ENCODE assay signal across 10 cellular contexts in genomic region chr5:154654484-154655375, GRCh38.
A peak's percentile ranks its signal among the peaks of the same experiment; 100 is the strongest.
DNase-seq lines count a peak whose midpoint lies in the region; ATAC-seq, FAIRE-seq and TF ChIP-seq lines count a peak whose summit lies in the region.
"Had no signal": no experiment of that assay in that cellular context is flagged by ENCODE, and none has a peak within 500 bp of the region (broad histone marks: within the 10 kb centered on the region; RNA-seq: fewer than 3 reads in every experiment).

No MANE protein-coding gene starts in this region.

- no peaks in the 10 kb centered on the region for H3K36me3 ChIP-seq in pancreas

- DNase-seq in Daoy (ENCODE audit: low read depth) (peak; percentile 33), OCI-M1 (lab: John Stamatoyannopoulos, UW) (peak; percentile 69), fibroblast of villous mesenchyme (ENCODE audit: low read depth) (peak; percentile 47), pancreas (no peak), NCI-H446 (lab: John Stamatoyannopoulos, UW) (no peak), cerebellum (ENCODE audit: low spot score) (no peak), middle frontal gyrus (ENCODE audit: extremely low spot score, low spot score) (no peak)
- DNase-seq: nucleus accumbens; stimulated activated CD8-positive, alpha-beta memory T cell treated with anti-CD3 and anti-CD28 coated beads, Interleukin-4, amount 100 ng/mL, for 48 hours had no signal

- H3K4me1 ChIP-seq in pancreas, result peaks cover 7 to 20% (median 16%) of the 10 kb centered on the region in 3 donors

- intact Hi-C loops in pancreas (cut with DNase I), result loop anchor here in 2 of 3 donors (5.0 to 10.0 kb wide), 2 partner anchors 110 to 158 kb away; no protein-coding TSS in a partner anchor

- no peaks in the 10 kb centered on the region for H3K9me3 ChIP-seq in pancreas

- H3K4me3 ChIP-seq in fibroblast of villous mesenchyme (ENCODE audit: low read depth, low read length), result peak overlapping the region; percentile 2
- H3K4me3 ChIP-seq in pancreas, result peak overlapping the region in 1 of 4 donors; percentile 11

- H3K27me3 ChIP-seq in pancreas, result no peaks in the 10 kb centered on the region

- FAIRE-seq in pancreas (lab: Jason Lieb, UNC), result no peak

- TF ChIP-seq CTCF in fibroblast of villous mesenchyme (IDR thresholded peaks at IDR 0.05; ENCODE audit: insufficient read depth, low read depth, low read length), result no peak
- TF ChIP-seq CTCF in pancreas (IDR thresholded peaks at IDR 0.05), result no peak

- H3K27ac ChIP-seq in pancreas, result peak overlapping the region; percentile 31 to 57 (median 43)

- 60% methylated on average over 13 of the region's 13 CpGs for WGBS in pancreas, 2 donors

- ATAC-seq in pancreas, result peak in 2 of 4 donors; percentile 2 to 16
- no peak for ATAC-seq in HG03135 (IDR thresholded peaks at IDR 0.05; ENCODE audit: unreplicated experiment)

Comparison
In these comparisons a context has a peak if more than half of its experiments do, and no peak if none do; other contexts are left out.
1. DNase-seq: peak in Daoy (single experiment), OCI-M1 (single experiment) and fibroblast of villous mesenchyme (single experiment); none in pancreas (0 of 6), NCI-H446 (0 of 2), cerebellum (single experiment) and middle frontal gyrus (single experiment).